Comparison of ENCODE assay signal across 10 cellular contexts in genomic region chr3:134328147-134328591, GRCh38. TPM values are rescaled to one million over a fixed set of nuclear protein-coding genes. Genes with fewer than 3 reads are reported as not detected.
DNase-seq lines count a peak whose midpoint lies in the region; ATAC-seq and TF ChIP-seq lines count a peak whose summit lies in the region.
"Had no signal": no experiment of that assay in that cellular context is flagged by ENCODE, and none has a peak within 500 bp of the region (broad histone marks: within the 10 kb centered on the region; RNA-seq: fewer than 3 reads in every experiment).

No MANE protein-coding gene starts in this region.

- H3K36me3 ChIP-seq in BJ (ENCODE audit: control insufficient read depth, insufficient read depth, low read length) (no peaks in the 10 kb centered on the region), neuronal stem cell (replicated peaks in 1 of 2; ENCODE audit: control insufficient read depth in 2 of 2, insufficient read depth in 2 of 2, low read length in 2 of 2) (no peaks in the 10 kb centered on the region), right atrium auricular region (no peaks in the 10 kb centered on the region)

- H2BK5ac ChIP-seq in neuronal stem cell (ENCODE audit: low read length), result no peak overlapping the region

- no peaks in the 10 kb centered on the region for H3K79me1 ChIP-seq in neuronal stem cell (ENCODE audit: low read depth, low read length)

- H3K18ac ChIP-seq in neuronal stem cell (ENCODE audit: low read length), result peak overlapping the region; percentile 69

- H3K27me3 ChIP-seq in BJ (ENCODE audit: control insufficient read depth, insufficient read depth, low read length), result no peaks in the 10 kb centered on the region
- no peaks in the 10 kb centered on the region for H3K27me3 ChIP-seq in neuronal stem cell (ENCODE audit: control insufficient read depth in 3 of 3, insufficient read depth in 3 of 3, low read depth in 1 of 3, low read length in 3 of 3)
- no peaks in the 10 kb centered on the region for H3K27me3 ChIP-seq in right atrium auricular region

- H3K4me3 ChIP-seq in BJ (ENCODE audit: low read depth, low read length), result no peak overlapping the region
- no peak overlapping the region for H3K4me3 ChIP-seq in NB4 (ENCODE audit: low read depth, low read length)
- no peak overlapping the region for H3K4me3 ChIP-seq in neuronal stem cell (ENCODE audit: low read length in 2 of 2)
- H3K4me3 ChIP-seq in right atrium auricular region, result no peak overlapping the region

- H4K91ac ChIP-seq in neuronal stem cell (ENCODE audit: low read depth, low read length, poor library complexity), result no peak overlapping the region

- no peak overlapping the region for H3K9ac ChIP-seq in neuronal stem cell (ENCODE audit: low read depth, low read length, poor library complexity)

- DNase-seq in BJ (ENCODE audit: low read depth) (peak; percentile 89), NB4 (ENCODE audit: low read depth) (peak; percentile 75), dedifferentiated amniotic fluid mesenchymal stem cell (ENCODE audit: extremely low spot score) (peak; percentile 89), neuronal stem cell (ENCODE audit: low spot score) (no peak), right atrium auricular region (ENCODE audit: low spot score) (no peak)
- DNase-seq in stimulated activated CD4-positive, alpha-beta T cell treated with anti-CD3 and anti-CD28 coated beads, Interleukin-4, amount 100 ng/mL, for 24 hours, result no peak
- no peak for DNase-seq in NK-92 treated with Interleukin-12 subunit alpha and Interleukin-12 subunit beta, amount 100 ng/mL, for 24 hours (lab: John Stamatoyannopoulos, UW)
- DNase-seq: activated B cell treated with CpG ODN at 0.5 μM for 24 hours, NCI-H2227 treated with DMSO at 0.1 percent for 48 hours had no signal

- no peak overlapping the region for H2BK120ac ChIP-seq in neuronal stem cell (ENCODE audit: low read depth, low read length)

- no peak for TF ChIP-seq POLR2A in NB4 (IDR thresholded peaks at IDR 0.05; ENCODE audit: extremely low read depth, insufficient read length)

- H2BK12ac ChIP-seq in neuronal stem cell (ENCODE audit: low read length), result peak overlapping the region; percentile 33

- no peak overlapping the region for H4K8ac ChIP-seq in neuronal stem cell (ENCODE audit: low read depth, low read length)

- WGBS in neuronal stem cell (ENCODE audit: extremely low coverage in 2 of 2, insufficient read length in 2 of 2, insufficient replicate concordance in 1 of 2), 2 donors, result no CpG with 5 or more reads among the region's 6 CpGs

- ATAC-seq in HG03045 (IDR thresholded peaks at IDR 0.05; ENCODE audit: unreplicated experiment), result no peak

- no peak overlapping the region for H2AK5ac ChIP-seq in neuronal stem cell (ENCODE audit: low read depth, low read length)

- H3K4ac ChIP-seq in neuronal stem cell (ENCODE audit: low read length), result no peak overlapping the region

- H3K27ac ChIP-seq in neuronal stem cell (replicated peaks; ENCODE audit: low read length) (peak overlapping the region; percentile 21), right atrium auricular region (peak overlapping the region in 1 of 2 donors; percentile 23)

- POLR2A ChIA-PET in BJ (lab: Charles Lee), result interaction anchor here (1.0 to 1.4 kb wide), 3 partner anchors 30 to 39 kb away, joined by 3 to 7 read pairs (median 4); no protein-coding TSS in a partner anchor

- peaks cover 18 to 44% of the 10 kb centered on the region in 2 donors for H3K4me1 ChIP-seq in neuronal stem cell (ENCODE audit: control insufficient read depth in 2 of 2, insufficient read depth in 1 of 2, low read depth in 1 of 2, low read length in 2 of 2)
- peaks cover 0 to 64% of the 10 kb centered on the region in 2 donors for H3K4me1 ChIP-seq in right atrium auricular region

- H3K9me3 ChIP-seq in neuronal stem cell (replicated peaks in 1 of 2; ENCODE audit: control insufficient read depth in 2 of 2, insufficient read depth in 1 of 2, low read depth in 1 of 2, low read length in 2 of 2), result no peaks in the 10 kb centered on the region
- H3K9me3 ChIP-seq in right atrium auricular region, result no peaks in the 10 kb centered on the region

- no peak for TF ChIP-seq CTCF in BJ (IDR thresholded peaks at IDR 0.05; ENCODE audit: insufficient read depth, low read depth, low read length)
- no peak for TF ChIP-seq CTCF in NB4 (IDR thresholded peaks at IDR 0.05; ENCODE audit: low read depth, low read length)
- TF ChIP-seq CTCF in right atrium auricular region (IDR thresholded peaks at IDR 0.05), result no peak

- no peak overlapping the region for H3K14ac ChIP-seq in neuronal stem cell (ENCODE audit: low read length)

- CTCF ChIA-PET in BJ (lab: Yijun Ruan, JAX), result interaction anchor here (0.6 to 1.5 kb wide), 5 partner anchors 29 to 145 kb away, joined by 3 to 5 read pairs (median 3); no protein-coding TSS in a partner anchor

- H3K4me2 ChIP-seq in neuronal stem cell (ENCODE audit: insufficient read depth, low read length, poor library complexity, severe bottlenecking), result no peak overlapping the region

- H3K23ac ChIP-seq in neuronal stem cell (ENCODE audit: low read depth, low read length, poor library complexity), result no peak overlapping the region

- H2BK15ac ChIP-seq in neuronal stem cell (ENCODE audit: low read length), result no peak overlapping the region

- no peak overlapping the region for H2AFZ ChIP-seq in neuronal stem cell (ENCODE audit: low read length)

RNA-seq across cellular contexts. Expression of gene AMOTL2, which starts 46.1 kb away (rescaled TPM):
- 122 and 199 TPM in 2 replicates for polyA plus RNA-seq in BJ (2011; rRNA removed)
- polyA minus RNA-seq in BJ (2011; rRNA and poly(A)+ RNA removed), result 180 and 200 TPM in 2 replicates
- polyA plus RNA-seq in neuronal stem cell (2013, experiment 1 of 2), result 61.7 TPM
- polyA plus RNA-seq in neuronal stem cell (2013, experiment 2 of 2), result 60.5 TPM
- total RNA-seq in right atrium auricular region, result 100 to 1,000 TPM in 1 of 2 donors, 10 to 100 TPM in 1; 62.3 to 119 TPM
- total RNA-seq: activated B cell treated with CpG ODN at 0.5 μM for 24 hours had no signal

Comparison
In these comparisons a context has a peak if more than half of its experiments do, and no peak if none do; other contexts are left out.
1. DNase-seq: peak in BJ (single experiment), NB4 (single experiment) and dedifferentiated amniotic fluid mesenchymal stem cell (single experiment); none in neuronal stem cell (single experiment), right atrium auricular region (single experiment), stimulated activated CD4-positive, alpha-beta T cell treated with anti-CD3 and anti-CD28 coated beads, Interleukin-4, amount 100 ng/mL, for 24 hours (single experiment) and NK-92 treated with Interleukin-12 subunit alpha and Interleukin-12 subunit beta, amount 100 ng/mL, for 24 hours (single experiment).